Comparison of ENCODE assay signal across 1 cellular context in the genomic region with DNA sequence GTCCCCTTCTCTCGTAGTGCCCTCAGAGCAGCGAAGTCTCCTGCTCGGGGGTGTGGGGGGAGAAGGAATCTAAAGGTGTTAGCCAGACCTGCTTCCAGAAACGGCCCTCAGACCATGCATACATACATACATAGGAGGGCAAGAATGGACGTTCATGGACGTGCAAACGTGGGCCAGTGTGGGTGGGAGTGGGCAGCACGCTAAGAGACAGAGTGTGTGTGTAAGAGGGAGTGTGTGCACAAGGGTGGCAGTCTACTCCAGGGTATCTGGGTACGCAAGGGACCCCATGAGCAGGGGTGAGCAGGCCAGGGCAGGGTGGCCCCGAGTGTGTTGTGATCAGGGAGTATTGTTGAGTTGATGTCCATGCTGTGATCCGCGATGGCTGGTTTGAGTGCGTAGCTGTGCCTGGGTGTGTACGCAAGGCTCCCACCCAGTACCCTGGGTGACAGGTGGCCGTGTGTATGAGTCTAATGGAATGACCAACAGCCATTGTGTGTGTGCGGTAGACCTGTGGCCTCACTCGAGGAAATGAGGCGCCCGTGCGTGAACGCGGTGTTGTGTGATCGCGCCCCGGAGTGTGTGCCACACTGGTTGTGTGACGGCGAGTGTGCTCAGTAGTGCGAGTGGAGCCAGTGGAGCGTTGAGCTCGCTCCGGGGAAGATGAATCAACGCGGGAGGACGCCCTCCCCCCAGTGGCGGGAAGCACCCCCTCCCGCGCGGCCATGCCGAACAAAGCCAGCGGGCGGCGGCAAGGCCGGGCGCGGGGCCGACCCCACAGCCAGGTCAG.
TF ChIP-seq lines count a peak whose summit lies in the region.

No MANE protein-coding gene starts in this region.

TF ChIP-seq in HEK293, 187 proteins besides CTCF, POLR2A, EP300 and RAD21 (continued from another document):
- TF ChIP-seq, protein P1, sequence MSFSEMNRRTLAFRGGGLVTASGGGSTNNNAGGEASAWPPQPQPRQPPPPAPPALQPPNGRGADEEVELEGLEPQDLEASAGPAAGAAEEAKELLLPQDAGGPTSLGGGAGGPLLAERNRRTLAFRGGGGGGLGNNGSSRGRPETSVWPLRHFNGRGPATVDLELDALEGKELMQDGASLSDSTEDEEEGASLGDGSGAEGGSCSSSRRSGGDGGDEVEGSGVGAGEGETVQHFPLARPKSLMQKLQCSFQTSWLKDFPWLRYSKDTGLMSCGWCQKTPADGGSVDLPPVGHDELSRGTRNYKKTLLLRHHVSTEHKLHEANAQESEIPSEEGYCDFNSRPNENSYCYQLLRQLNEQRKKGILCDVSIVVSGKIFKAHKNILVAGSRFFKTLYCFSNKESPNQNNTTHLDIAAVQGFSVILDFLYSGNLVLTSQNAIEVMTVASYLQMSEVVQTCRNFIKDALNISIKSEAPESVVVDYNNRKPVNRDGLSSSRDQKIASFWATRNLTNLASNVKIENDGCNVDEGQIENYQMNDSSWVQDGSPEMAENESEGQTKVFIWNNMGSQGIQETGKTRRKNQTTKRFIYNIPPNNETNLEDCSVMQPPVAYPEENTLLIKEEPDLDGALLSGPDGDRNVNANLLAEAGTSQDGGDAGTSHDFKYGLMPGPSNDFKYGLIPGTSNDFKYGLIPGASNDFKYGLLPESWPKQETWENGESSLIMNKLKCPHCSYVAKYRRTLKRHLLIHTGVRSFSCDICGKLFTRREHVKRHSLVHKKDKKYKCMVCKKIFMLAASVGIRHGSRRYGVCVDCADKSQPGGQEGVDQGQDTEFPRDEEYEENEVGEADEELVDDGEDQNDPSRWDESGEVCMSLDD (tag by site-specific recombination; IDR thresholded peaks at IDR 0.05), result 0 out of 2 replicates have a peak, but pooled peaks have one; percentile 21
- TF ChIP-seq ZNF24 (tag by site-specific recombination; IDR thresholded peaks at IDR 0.05) (no peak), REPIN1 (tag by site-specific recombination; IDR thresholded peaks at IDR 0.05; ENCODE audit: low read depth) (peak; percentile 36; the same call in 1 of the 2 replicates), ZNF175 (tag by site-specific recombination; IDR thresholded peaks at IDR 0.05) (no peak), ZNF416 (tag by site-specific recombination; IDR thresholded peaks at IDR 0.05) (no peak), EGR2 (tag by site-specific recombination; IDR thresholded peaks at IDR 0.05; ENCODE audit: low read depth) (peak; percentile 59), SCRT1 (tag by site-specific recombination; IDR thresholded peaks at IDR 0.05; ENCODE audit: borderline replicate concordance) (0 out of 2 replicates have a peak, but pooled peaks have one; percentile 58), ZIC2 (tag by site-specific recombination; IDR thresholded peaks at IDR 0.05) (peak; percentile 80), ZBTB20 (tag by site-specific recombination; IDR thresholded peaks at IDR 0.05) (peak; percentile 64), ZNF610 (tag by site-specific recombination; IDR thresholded peaks at IDR 0.05; ENCODE audit: borderline replicate concordance) (no peak), ZNF521 (tag by site-specific recombination; IDR thresholded peaks at IDR 0.05) (no peak), SP3 (tag by site-specific recombination; IDR thresholded peaks at IDR 0.05) (0 out of 2 replicates have a peak, but pooled peaks have one; percentile 34), ZFHX2 (tag by site-specific recombination; conservative IDR thresholded peaks at IDR 0.05) (peak; percentile 78), ZNF2 (tag by site-specific recombination; IDR thresholded peaks at IDR 0.05) (0 out of 2 replicates have a peak, but pooled peaks have one; percentile 47), ZBTB1 (tag by site-specific recombination; IDR thresholded peaks at IDR 0.05) (no peak), ZNF514 (tag by site-specific recombination; IDR thresholded peaks at IDR 0.05) (no peak)
- TF ChIP-seq, protein P2, sequence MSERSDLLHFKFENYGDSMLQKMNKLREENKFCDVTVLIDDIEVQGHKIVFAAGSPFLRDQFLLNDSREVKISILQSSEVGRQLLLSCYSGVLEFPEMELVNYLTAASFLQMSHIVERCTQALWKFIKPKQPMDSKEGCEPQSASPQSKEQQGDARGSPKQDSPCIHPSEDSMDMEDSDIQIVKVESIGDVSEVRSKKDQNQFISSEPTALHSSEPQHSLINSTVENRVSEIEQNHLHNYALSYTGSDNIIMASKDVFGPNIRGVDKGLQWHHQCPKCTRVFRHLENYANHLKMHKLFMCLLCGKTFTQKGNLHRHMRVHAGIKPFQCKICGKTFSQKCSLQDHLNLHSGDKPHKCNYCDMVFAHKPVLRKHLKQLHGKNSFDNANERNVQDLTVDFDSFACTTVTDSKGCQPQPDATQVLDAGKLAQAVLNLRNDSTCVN (tag by site-specific recombination; optimal IDR thresholded peaks at IDR 0.05), result peak; percentile 21
- TF ChIP-seq, protein P3, sequence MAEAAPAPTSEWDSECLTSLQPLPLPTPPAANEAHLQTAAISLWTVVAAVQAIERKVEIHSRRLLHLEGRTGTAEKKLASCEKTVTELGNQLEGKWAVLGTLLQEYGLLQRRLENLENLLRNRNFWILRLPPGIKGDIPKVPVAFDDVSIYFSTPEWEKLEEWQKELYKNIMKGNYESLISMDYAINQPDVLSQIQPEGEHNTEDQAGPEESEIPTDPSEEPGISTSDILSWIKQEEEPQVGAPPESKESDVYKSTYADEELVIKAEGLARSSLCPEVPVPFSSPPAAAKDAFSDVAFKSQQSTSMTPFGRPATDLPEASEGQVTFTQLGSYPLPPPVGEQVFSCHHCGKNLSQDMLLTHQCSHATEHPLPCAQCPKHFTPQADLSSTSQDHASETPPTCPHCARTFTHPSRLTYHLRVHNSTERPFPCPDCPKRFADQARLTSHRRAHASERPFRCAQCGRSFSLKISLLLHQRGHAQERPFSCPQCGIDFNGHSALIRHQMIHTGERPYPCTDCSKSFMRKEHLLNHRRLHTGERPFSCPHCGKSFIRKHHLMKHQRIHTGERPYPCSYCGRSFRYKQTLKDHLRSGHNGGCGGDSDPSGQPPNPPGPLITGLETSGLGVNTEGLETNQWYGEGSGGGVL (tag by site-specific recombination; IDR thresholded peaks at IDR 0.05), result peak; percentile 43; the same call in 1 of the 2 replicates
- TF ChIP-seq, protein P4, sequence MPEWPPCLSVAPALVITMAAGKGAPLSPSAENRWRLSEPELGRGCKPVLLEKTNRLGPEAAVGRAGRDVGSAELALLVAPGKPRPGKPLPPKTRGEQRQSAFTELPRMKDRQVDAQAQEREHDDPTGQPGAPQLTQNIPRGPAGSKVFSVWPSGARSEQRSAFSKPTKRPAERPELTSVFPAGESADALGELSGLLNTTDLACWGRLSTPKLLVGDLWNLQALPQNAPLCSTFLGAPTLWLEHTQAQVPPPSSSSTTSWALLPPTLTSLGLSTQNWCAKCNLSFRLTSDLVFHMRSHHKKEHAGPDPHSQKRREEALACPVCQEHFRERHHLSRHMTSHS (tag by site-specific recombination; IDR thresholded peaks at IDR 0.05), result no peak
- TF ChIP-seq, protein P5, sequence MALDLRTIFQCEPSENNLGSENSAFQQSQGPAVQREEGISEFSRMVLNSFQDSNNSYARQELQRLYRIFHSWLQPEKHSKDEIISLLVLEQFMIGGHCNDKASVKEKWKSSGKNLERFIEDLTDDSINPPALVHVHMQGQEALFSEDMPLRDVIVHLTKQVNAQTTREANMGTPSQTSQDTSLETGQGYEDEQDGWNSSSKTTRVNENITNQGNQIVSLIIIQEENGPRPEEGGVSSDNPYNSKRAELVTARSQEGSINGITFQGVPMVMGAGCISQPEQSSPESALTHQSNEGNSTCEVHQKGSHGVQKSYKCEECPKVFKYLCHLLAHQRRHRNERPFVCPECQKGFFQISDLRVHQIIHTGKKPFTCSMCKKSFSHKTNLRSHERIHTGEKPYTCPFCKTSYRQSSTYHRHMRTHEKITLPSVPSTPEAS (tag by site-specific recombination; IDR thresholded peaks at IDR 0.05), result 0 out of 2 replicates have a peak, but pooled peaks have one; percentile 27
